In the genomic region with DNA sequence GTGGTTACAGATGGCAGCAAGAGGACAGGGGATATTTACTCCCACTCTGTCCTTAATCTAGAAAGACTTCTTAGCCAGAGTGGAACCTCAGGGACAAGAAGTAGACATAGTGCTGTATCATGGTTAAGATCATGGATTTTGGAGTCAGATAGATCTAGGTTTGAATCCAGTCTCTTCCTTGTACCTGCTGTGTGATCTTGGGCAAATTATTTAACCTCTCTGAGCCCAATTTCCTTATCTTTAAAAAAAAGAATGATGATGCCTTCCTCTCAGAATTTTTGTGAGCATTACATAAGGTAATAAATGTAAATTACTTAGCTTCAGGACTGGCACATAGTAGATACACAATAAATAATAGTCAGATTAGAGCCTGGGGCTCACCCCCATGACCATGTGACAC, we compare ENCODE assay signal across 35 cellular contexts.
"Had no signal": no experiment of that assay in that cellular context is flagged by ENCODE, and none has a peak within 500 bp of the region (broad histone marks: within the 10 kb centered on the region; RNA-seq: fewer than 3 reads in every experiment).

No MANE protein-coding gene starts in this region.

- H3K9me3 ChIP-seq: MG63 had no signal

- H3K27me3 ChIP-seq: MG63 had no signal

- H3K4me3 ChIP-seq: MG63 had no signal

- H3K36me3 ChIP-seq: MG63 had no signal

- DNase-seq: Karpas-422, Kasumi-1, MG63, MM.1S, MV-4-11, NCI-H1048, NCI-H1092, NCI-H1092 treated with DMSO at 0.1 percent for 48 hours, NCI-H1105, NCI-H1105 treated with DMSO at 0.1 percent for 48 hours, NCI-H1417, NCI-H1417 treated with DMSO at 0.1 percent for 48 hours, NCI-H1436, NCI-H1436 treated with DMSO at 0.1 percent for 48 hours, NCI-H146, NCI-H1694, NCI-H1694 treated with DMSO at 0.1 percent for 48 hours, NCI-H187, NCI-H187 treated with DMSO at 0.1 percent for 48 hours, NCI-H1930, NCI-H2029, NCI-H2029 treated with DMSO at 0.1 percent for 48 hours, NCI-H2081 treated with DMSO at 0.1 percent for 48 hours, NCI-H2107, NCI-H2171, NCI-H2171 treated with DMSO at 0.1 percent for 48 hours, NCI-H2227 treated with DMSO at 0.1 percent for 48 hours, NCI-H226, NCI-H345, NCI-H446, NCI-H446 treated with DMSO at 0.1 percent for 48 hours, NCI-H510A, NCI-H510A treated with DMSO at 0.1 percent for 48 hours, NCI-H524, NCI-H524 treated with DMSO at 0.1 percent for 48 hours had no signal
